In genomic region chr1:100352267-100353072, GRCh38 we compare ENCODE assay signal across 1 cellular context.
A peak's percentile ranks its signal among the peaks of the same experiment; 100 is the strongest.
TF ChIP-seq lines count a peak whose summit lies in the region.

Gene CDC14A (plus strand): TSS chr1:100352506. CDS start chr1:100352955, 449 bp downstream.

TF ChIP-seq in HepG2, 621 proteins besides CTCF, POLR2A, EP300 and RAD21 (continued from another document and continues in another):
- TF ChIP-seq LRRFIP1 (CRISPR knock-in tag; conservative IDR thresholded peaks at IDR 0.05) (no peak), ZNF263 (CRISPR knock-in tag; IDR thresholded peaks at IDR 0.05) (peak; percentile 87; the same call in 1 of the 2 replicates), ATM (IDR thresholded peaks at IDR 0.05; ENCODE audit: borderline replicate concordance) (no peak), ZC3H13 (CRISPR knock-in tag; IDR thresholded peaks at IDR 0.05) (peak; percentile 65; the same call in 1 of the 2 replicates), ATF7-NPFF (CRISPR knock-in tag; IDR thresholded peaks at IDR 0.05; ENCODE audit: low read depth) (no peak), ZNF343 (CRISPR knock-in tag; IDR thresholded peaks at IDR 0.05) (0 out of 2 replicates have a peak, but pooled peaks have one; percentile 34), ZNF33B (CRISPR knock-in tag; IDR thresholded peaks at IDR 0.05) (no peak), KDM5A (IDR thresholded peaks at IDR 0.05; ENCODE audit: borderline replicate concordance, low read length) (no peak), RFXAP (CRISPR knock-in tag; IDR thresholded peaks at IDR 0.05; ENCODE audit: borderline replicate concordance) (peak; percentile 28; the same call in 1 of the 2 replicates), NFE2 (CRISPR knock-in tag; IDR thresholded peaks at IDR 0.05) (no peak), ZNF331 (CRISPR knock-in tag; IDR thresholded peaks at IDR 0.05) (peak; percentile 19; the same call in 1 of the 2 replicates), KLF15 (CRISPR knock-in tag; IDR thresholded peaks at IDR 0.05; ENCODE audit: borderline replicate concordance) (0 out of 2 replicates have a peak, but pooled peaks have one; percentile 38), ISL2 (CRISPR knock-in tag; IDR thresholded peaks at IDR 0.05) (no peak), CENPX (CRISPR knock-in tag; IDR thresholded peaks at IDR 0.05) (no peak), TEAD3 (CRISPR knock-in tag; optimal IDR thresholded peaks at IDR 0.05; ENCODE audit: borderline replicate concordance) (no peak), MTA1 (CRISPR knock-in tag; IDR thresholded peaks at IDR 0.05; ENCODE audit: borderline replicate concordance) (peak; percentile 61; the same call in 1 of the 2 replicates), MYPOP (CRISPR knock-in tag; IDR thresholded peaks at IDR 0.05) (no peak), SP1 (IDR thresholded peaks at IDR 0.05) (no peak), SP1 (CRISPR knock-in tag; IDR thresholded peaks at IDR 0.05) (no peak), POLR2AphosphoS2 (IDR thresholded peaks at IDR 0.05; ENCODE audit: low read depth, low read length) (no peak), ZNF740 (CRISPR knock-in tag; IDR thresholded peaks at IDR 0.05) (no peak), ZFX (CRISPR knock-in tag; IDR thresholded peaks at IDR 0.05; ENCODE audit: low read depth) (no peak; the same call in 1 of the 2 replicates), TAF1 (CRISPR knock-in tag; IDR thresholded peaks at IDR 0.05) (peak; percentile 47; the same call in 1 of the 2 replicates), PRDM10 (CRISPR knock-in tag; IDR thresholded peaks at IDR 0.05; ENCODE audit: low read depth) (no peak), AHDC1 (CRISPR knock-in tag; IDR thresholded peaks at IDR 0.05; ENCODE audit: borderline replicate concordance) (no peak), GMEB1 (CRISPR knock-in tag; IDR thresholded peaks at IDR 0.05; ENCODE audit: borderline replicate concordance) (no peak), ZNF33A (CRISPR knock-in tag; IDR thresholded peaks at IDR 0.05; ENCODE audit: borderline replicate concordance) (0 out of 2 replicates have a peak, but pooled peaks have one; percentile 26), SOX6 (IDR thresholded peaks at IDR 0.05) (no peak), SOX6 (CRISPR knock-in tag; IDR thresholded peaks at IDR 0.05) (no peak; the same call in 1 of the 2 replicates), ZNF660 (CRISPR knock-in tag; IDR thresholded peaks at IDR 0.05; ENCODE audit: borderline replicate concordance, low read depth) (no peak), ZNF784 (CRISPR knock-in tag; IDR thresholded peaks at IDR 0.05; ENCODE audit: borderline replicate concordance) (no peak), NFATC3 (CRISPR knock-in tag; IDR thresholded peaks at IDR 0.05) (no peak), MNT (IDR thresholded peaks at IDR 0.05) (no peak), ATAD3A (CRISPR knock-in tag; IDR thresholded peaks at IDR 0.05) (no peak), KAT2B (IDR thresholded peaks at IDR 0.05; ENCODE audit: borderline replicate concordance, low read depth, low read length) (no peak), CBFB (CRISPR knock-in tag; IDR thresholded peaks at IDR 0.05) (no peak), ZNF496 (CRISPR knock-in tag; IDR thresholded peaks at IDR 0.05; ENCODE audit: insufficient replicate concordance) (no peak), SNAPC5 (CRISPR knock-in tag; IDR thresholded peaks at IDR 0.05; ENCODE audit: borderline replicate concordance) (no peak), ZNF776 (CRISPR knock-in tag; IDR thresholded peaks at IDR 0.05) (peak; percentile 51; the same call in 1 of the 2 replicates), SETDB1 (CRISPR knock-in tag; IDR thresholded peaks at IDR 0.05; ENCODE audit: borderline replicate concordance) (no peak), HIVEP1 (CRISPR knock-in tag; IDR thresholded peaks at IDR 0.05) (0 out of 2 replicates have a peak, but pooled peaks have one; percentile 1), PLRG1 (conservative IDR thresholded peaks at IDR 0.05) (no peak), HNRNPLL (IDR thresholded peaks at IDR 0.05; ENCODE audit: low read depth, low read length, poor library complexity, severe bottlenecking) (peak; percentile 46), ZNF552 (CRISPR knock-in tag; IDR thresholded peaks at IDR 0.05; ENCODE audit: borderline replicate concordance) (no peak), PHF21A (CRISPR knock-in tag; IDR thresholded peaks at IDR 0.05) (no peak), NONO (IDR thresholded peaks at IDR 0.05) (no peak), NONO (CRISPR knock-in tag; conservative IDR thresholded peaks at IDR 0.05) (peak; percentile 64), RBFOX2 (IDR thresholded peaks at IDR 0.05; ENCODE audit: low read depth, low read length) (peak; percentile 70), NFKB2 (CRISPR knock-in tag; IDR thresholded peaks at IDR 0.05; ENCODE audit: borderline replicate concordance) (no peak), ZNF605 (CRISPR knock-in tag; IDR thresholded peaks at IDR 0.05) (peak; percentile 45; the same call in 1 of the 2 replicates), TMF1 (CRISPR knock-in tag; IDR thresholded peaks at IDR 0.05; ENCODE audit: low read depth) (0 out of 2 replicates have a peak, but pooled peaks have one; percentile 6), RXRA (CRISPR knock-in tag; IDR thresholded peaks at IDR 0.05) (0 out of 2 replicates have a peak, but pooled peaks have one; percentile 22), KDM2A (CRISPR knock-in tag; IDR thresholded peaks at IDR 0.05; ENCODE audit: borderline replicate concordance, low read depth) (peak; percentile 17; the same call in 1 of the 2 replicates)
